ENCODE assay signal across 23 cellular contexts in the genomic region with DNA sequence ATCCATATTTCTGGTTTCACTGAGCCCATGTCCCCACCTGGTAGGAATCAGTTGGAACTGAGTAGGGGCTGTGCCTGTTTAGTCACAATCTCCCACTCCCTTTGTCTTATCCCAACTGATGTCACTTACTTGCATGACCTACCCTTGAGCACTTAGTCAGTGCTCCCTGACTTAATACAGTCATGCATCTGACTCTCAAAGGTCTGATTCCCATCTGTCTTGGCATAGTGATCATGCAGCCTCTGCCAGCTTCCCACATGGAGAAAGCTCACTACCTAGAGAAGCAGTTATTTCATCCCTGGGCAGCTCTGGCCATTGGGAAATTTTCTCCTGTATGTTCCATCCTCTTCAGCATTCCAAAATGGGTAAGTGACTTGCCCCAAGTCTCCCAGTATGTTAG. TPM values are rescaled to one million over a fixed set of nuclear protein-coding genes. Genes with fewer than 3 reads are reported as not detected.
DNase-seq lines count a peak whose midpoint lies in the region; ATAC-seq and TF ChIP-seq lines count a peak whose summit lies in the region.
"Had no signal": no experiment of that assay in that cellular context is flagged by ENCODE, and none has a peak within 500 bp of the region (broad histone marks: within the 10 kb centered on the region; RNA-seq: fewer than 3 reads in every experiment).

No MANE protein-coding gene starts in this region.

- TF ChIP-seq CTCF in AG09309 (IDR thresholded peaks at IDR 0.05; ENCODE audit: control insufficient read depth, insufficient read depth, low read depth, low read length, missing control alignments) (no peak), HFFc6 (IDR thresholded peaks at IDR 0.05) (no peak), left ventricle myocardium inferior (IDR thresholded peaks at IDR 0.05; ENCODE audit: borderline replicate concordance) (no peak)

- no peaks in the 10 kb centered on the region for H3K27me3 ChIP-seq in left ventricle myocardium inferior (ENCODE audit: low read depth)
- H3K27me3 ChIP-seq: left lung, neural progenitor cell, testis had no signal

- H3K27me3 Mint-ChIP-seq in HFFc6 (ENCODE audit: insufficient read depth) (no peaks in the 10 kb centered on the region; the same call in none of the 2 replicates), T-helper 17 cell (peaks cover 46% of the 10 kb centered on the region)

- H3K4me1 Mint-ChIP-seq in HFFc6 (ENCODE audit: low read depth) (peaks cover 69% of the 10 kb centered on the region), T-helper 17 cell (peaks cover 5% of the 10 kb centered on the region)
- H3K4me1 Mint-ChIP-seq: neural progenitor cell had no signal

- peak; percentile 21 for DNase-seq in AG09309 (ENCODE audit: low read depth)
- DNase-seq in HFFc6, result peak; percentile 38
- peak; percentile 89 for DNase-seq in cerebellar cortex (ENCODE audit: low spot score)
- DNase-seq in left ventricle myocardium inferior, result no peak
- no peak for DNase-seq in T-helper 17 cell
- no peak for DNase-seq in KBM-7
- DNase-seq in putamen (ENCODE audit: low spot score), result no peak
- DNase-seq: ACHN; activated CD4-positive, alpha-beta memory T cell treated with anti-CD3 and anti-CD28 coated beads for 36 hours; activated naive CD4-positive, alpha-beta T cell treated with anti-CD3 and anti-CD28 coated beads for 36 hours; activated T-cell treated with anti-CD3 and anti-CD28 coated beads, Interleukin-2, amount 50 U/mL, for 1 hour; CD4-positive, CD25-positive, alpha-beta regulatory T cell; DMS53; KG1; left lung; NCI-H1092; NCI-H526; retina; SHP77 treated with DMSO at 0.1 percent for 48 hours; testis had no signal

- in situ Hi-C loops in KBM-7 (cut with MboI; ENCODE audit: low pct_unique_long_range_greater_than_20kb, low sequenced_read_pairs), result no loop called here

- intact Hi-C loops in left ventricle myocardium inferior (cut with micrococcal nuclease), result no loop called here

- no peak for ATAC-seq in HG02870 (IDR thresholded peaks at IDR 0.05; ENCODE audit: unreplicated experiment)
- ATAC-seq in T-helper 17 cell, result no peak
- ATAC-seq: left lung had no signal

- no peaks in the 10 kb centered on the region for H3K36me3 ChIP-seq in left ventricle myocardium inferior
- H3K36me3 ChIP-seq: left lung, neural progenitor cell had no signal

- no peaks in the 10 kb centered on the region for H3K9me3 Mint-ChIP-seq in HFFc6
- H3K9me3 Mint-ChIP-seq: activated CD4-positive, alpha-beta memory T cell treated with anti-CD3 and anti-CD28 coated beads for 36 hours; activated naive CD4-positive, alpha-beta T cell treated with anti-CD3 and anti-CD28 coated beads for 36 hours; neural progenitor cell had no signal

- H3K27ac ChIP-seq in left ventricle myocardium inferior (replicated peaks), result peak overlapping the region; percentile 19
- H3K27ac ChIP-seq: left lung, neural progenitor cell, testis had no signal

- H3K9me3 ChIP-seq in left ventricle myocardium inferior (replicated peaks), result no peaks in the 10 kb centered on the region
- no peaks in the 10 kb centered on the region for H3K9me3 ChIP-seq in T-helper 17 cell (ENCODE audit: control insufficient read depth, low read length, poor library complexity, severe bottlenecking)
- H3K9me3 ChIP-seq: left lung, testis had no signal

- H3K27ac Mint-ChIP-seq in HFFc6, result peak overlapping the region; percentile 45
- no peak overlapping the region for H3K27ac Mint-ChIP-seq in T-helper 17 cell
- H3K27ac Mint-ChIP-seq: activated CD4-positive, alpha-beta memory T cell treated with anti-CD3 and anti-CD28 coated beads for 36 hours; activated naive CD4-positive, alpha-beta T cell treated with anti-CD3 and anti-CD28 coated beads for 36 hours; CD4-positive, CD25-positive, alpha-beta regulatory T cell; neural progenitor cell had no signal

- no peak overlapping the region for H3K4me3 ChIP-seq in AG09309 (ENCODE audit: control insufficient read depth, low read depth, low read length)
- no peak overlapping the region for H3K4me3 ChIP-seq in left ventricle myocardium inferior
- H3K4me3 ChIP-seq: left lung, neural progenitor cell, testis had no signal

- H3K4me3 Mint-ChIP-seq in HFFc6 (no peak overlapping the region), T-helper 17 cell (no peak overlapping the region)
- H3K4me3 Mint-ChIP-seq: activated CD4-positive, alpha-beta memory T cell treated with anti-CD3 and anti-CD28 coated beads for 36 hours; activated naive CD4-positive, alpha-beta T cell treated with anti-CD3 and anti-CD28 coated beads for 36 hours; CD4-positive, CD25-positive, alpha-beta regulatory T cell; neural progenitor cell had no signal

- H3K36me3 Mint-ChIP-seq in HFFc6 (ENCODE audit: low read depth), result peaks cover 16% of the 10 kb centered on the region; the same call in 1 of the 2 replicates
- peaks cover 2% of the 10 kb centered on the region for H3K36me3 Mint-ChIP-seq in T-helper 17 cell (ENCODE audit: low read depth)
- H3K36me3 Mint-ChIP-seq: activated CD4-positive, alpha-beta memory T cell treated with anti-CD3 and anti-CD28 coated beads for 36 hours; CD4-positive, CD25-positive, alpha-beta regulatory T cell; neural progenitor cell had no signal

- peaks cover 72% of the 10 kb centered on the region for H3K4me1 ChIP-seq in left ventricle myocardium inferior
- H3K4me1 ChIP-seq: testis had no signal

RNA-seq across cellular contexts. Expression of a gene that starts 24.8 kb away (rescaled TPM):
- total RNA-seq in HFFc6 (2021; fragmentation: NEBNext Ultra II Directional; extraction: Animal tissue kit (Norgen Biotek cat#: 25700)), result 10 to 100 TPM; 29.3 to 54.1 (median 48.3) TPM
- 122 TPM for total RNA-seq in left ventricle myocardium inferior
- 10 to 100 TPM in 1 of 2 donors, under 1 TPM in 1; 0.55 to 18.5 TPM for total RNA-seq in T-helper 17 cell
- total RNA-seq: activated naive CD4-positive, alpha-beta T cell treated with anti-CD3 and anti-CD28 coated beads for 36 hours; T-helper 1 cell treated with Interleukin-12 subunit alpha and Interleukin-12 subunit beta and Interleukin-4 antibody, amounts not matched to agents 30 ng/mL and 1 ng/mL, for 36 hours had no signal

Comparison
In these comparisons a context has a peak if more than half of its experiments do, and no peak if none do; other contexts are left out.
1. DNase-seq: peak in AG09309 (single experiment), HFFc6 (single experiment) and cerebellar cortex (single experiment); none in left ventricle myocardium inferior (single experiment), T-helper 17 cell (0 of 3), KBM-7 (single experiment) and putamen (single experiment).